ENCODE assay signal across 8 cellular contexts in the genomic region with DNA sequence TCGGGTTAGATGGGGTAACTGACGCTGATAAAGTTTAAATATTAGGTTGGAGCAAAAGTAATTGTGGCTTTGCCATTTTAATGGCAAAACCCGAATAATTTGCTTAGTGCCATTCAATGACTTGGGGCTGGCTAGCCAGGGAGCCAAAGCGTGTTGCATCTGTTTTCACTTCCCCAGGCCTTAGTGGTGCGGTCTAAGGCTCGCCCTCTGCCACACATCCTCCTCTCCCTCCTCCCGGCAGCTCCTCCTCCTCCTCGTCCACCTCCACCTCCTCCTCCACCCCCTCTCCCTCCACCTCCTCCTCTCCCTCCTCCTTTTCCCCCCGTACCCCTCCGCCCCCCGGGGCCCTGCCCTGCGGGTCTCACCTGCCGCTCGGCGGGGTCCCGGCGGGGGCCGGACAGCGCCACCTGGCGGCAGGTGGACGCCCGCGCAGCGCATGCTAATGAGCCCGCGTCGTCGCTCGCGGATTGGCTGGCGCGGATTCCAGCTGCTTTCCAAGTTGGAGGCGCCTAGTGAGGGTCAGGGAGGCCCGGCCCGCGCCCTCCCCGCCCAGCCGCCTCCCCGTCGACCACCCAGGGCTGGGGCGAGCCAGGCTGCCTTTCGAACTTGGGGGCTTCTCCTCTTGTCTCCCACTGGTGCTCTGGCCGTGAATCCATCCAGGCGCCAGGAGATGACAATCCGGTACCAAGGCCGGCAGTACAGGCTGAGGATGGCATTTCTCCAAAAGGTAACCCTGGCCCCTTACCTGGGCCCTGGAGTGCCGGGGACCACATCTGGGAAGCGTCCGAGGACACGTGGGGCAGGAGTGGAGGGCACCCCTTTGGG. TPM values are rescaled to one million over a fixed set of nuclear protein-coding genes. Genes with fewer than 3 reads are reported as not detected.
A peak's percentile ranks its signal among the peaks of the same experiment; 100 is the strongest.
DNase-seq lines count a peak whose midpoint lies in the region; ATAC-seq and TF ChIP-seq lines count a peak whose summit lies in the region.

No MANE protein-coding gene starts in this region.

- H2AFZ ChIP-seq in OCI-LY7 (ENCODE audit: low read length) = peak overlapping the region; percentile 92

- H4K20me1 ChIP-seq in OCI-LY7 (ENCODE audit: insufficient read depth, low read length) = no peaks in the 10 kb centered on the region

- H3K4me1 ChIP-seq in HUES64 (ENCODE audit: insufficient read depth, low read length) (no peaks in the 10 kb centered on the region; the same call in 1 of the 2 replicates), OCI-LY7 (ENCODE audit: insufficient read depth, low read length, poor library complexity, severe bottlenecking) (peaks cover 41% of the 10 kb centered on the region), muscle layer of duodenum (ENCODE audit: control insufficient read depth in 1 of 2, insufficient read depth in 2 of 2, low read length in 2 of 2) (peaks cover 0 to 6% of the 10 kb centered on the region in 2 donors)

- ATAC-seq in GM21423 (IDR thresholded peaks at IDR 0.05; ENCODE audit: unreplicated experiment) (peak; percentile 72), esophagus mucosa (peak; percentile 83)

- H3K4me1 Mint-ChIP-seq in Calu3 (ENCODE audit: low read depth, unreplicated experiment) = no peaks in the 10 kb centered on the region

- peaks cover 5% of the 10 kb centered on the region; the same call in 1 of the 2 replicates for H3K79me2 ChIP-seq in OCI-LY7 (ENCODE audit: insufficient read depth, low read depth, low read length)

- H3K9me3 ChIP-seq in HUES64 (ENCODE audit: insufficient read depth, low read depth, low read length) (no peaks in the 10 kb centered on the region), OCI-LY7 (ENCODE audit: low read length) (no peaks in the 10 kb centered on the region), muscle layer of duodenum (ENCODE audit: control insufficient read depth in 1 of 2, low read length in 2 of 2) (no peaks in the 10 kb centered on the region)

- POLR2A ChIA-PET in OCI-LY7 (lab: Charles Lee) = interaction anchor here (0.6 to 1.3 kb wide), 7 partner anchors 35 to 682 kb away, joined by 3 to 9 read pairs (median 3); no protein-coding TSS in a partner anchor

- H3K4me3 ChIP-seq in HUES64 (ENCODE audit: low read length) = peak overlapping the region; percentile 66
- H3K4me3 ChIP-seq in OCI-LY7 (ENCODE audit: low read depth, low read length, poor library complexity, severe bottlenecking) = peak overlapping the region; percentile 73
- peak overlapping the region; percentile 65 to 74 for H3K4me3 ChIP-seq in muscle layer of duodenum (ENCODE audit: low read depth in 1 of 2, low read length in 2 of 2)

- no peaks in the 10 kb centered on the region for H3K9me3 Mint-ChIP-seq in Calu3 (ENCODE audit: low read depth, unreplicated experiment)

- DNase-seq in Calu3 (peak; percentile 79), OCI-LY7 (ENCODE audit: low spot score) (peak; percentile 91), activated T-cell treated with anti-CD3 and anti-CD28 coated beads for 4 hours (peak; percentile 77)
- DNase-seq in stimulated activated CD8-positive, alpha-beta memory T cell treated with anti-CD3 and anti-CD28 coated beads, Interleukin-7, amount 100 ng/mL, for 4 hours (ENCODE audit: low read depth in 2 of 2) = peak; percentile 62 to 76

- no peak overlapping the region for H3K27ac ChIP-seq in HUES64 (ENCODE audit: low read depth, low read length)
- H3K27ac ChIP-seq in OCI-LY7 (ENCODE audit: low read depth, low read length, poor library complexity, severe bottlenecking) = peak overlapping the region; percentile 81
- peak overlapping the region; percentile 71 for H3K27ac ChIP-seq in muscle layer of duodenum (ENCODE audit: low read length)

- peak overlapping the region; percentile 57 for H3K4me3 Mint-ChIP-seq in Calu3 (ENCODE audit: low read depth, unreplicated experiment)

- peak overlapping the region; percentile 63; the same call in 1 of the 2 replicates for H3K9ac ChIP-seq in HUES64 (ENCODE audit: low read depth, low read length)

- peak overlapping the region; percentile 100 for H3K4me2 ChIP-seq in OCI-LY7 (ENCODE audit: low read length)

- WGBS in HUES64 = 8% methylated on average over 50 of the region's 50 CpGs

- intact Hi-C loops in Calu3 (cut with micrococcal nuclease; ENCODE audit: unreplicated experiment) = loop anchor here (10.0 kb wide), 1 partner anchor 136 kb away; no protein-coding TSS in a partner anchor
- intact Hi-C loops in OCI-LY7 (cut with micrococcal nuclease; ENCODE audit: unreplicated experiment) = loop anchor here (1.0 to 5.0 kb wide), 5 partner anchors 43 to 138 kb away; no protein-coding TSS in a partner anchor

- H3K27me3 Mint-ChIP-seq in Calu3 (ENCODE audit: unreplicated experiment) = peaks cover 10% of the 10 kb centered on the region

- CTCF ChIA-PET in Calu3 (lab: Charles Lee) = interaction anchor here (1.8 kb wide), 1 partner anchor 135 kb away, joined by 4 read pairs; no protein-coding TSS in a partner anchor
- CTCF ChIA-PET in OCI-LY7 (lab: Charles Lee; ENCODE audit: unreplicated experiment) = interaction anchor here (0.6 to 1.0 kb wide), 3 partner anchors 18 to 114 kb away, joined by 3 read pairs; no protein-coding TSS in a partner anchor

- H3K27me3 ChIP-seq in HUES64 (ENCODE audit: insufficient read depth, low read length) (no peaks in the 10 kb centered on the region), muscle layer of duodenum (ENCODE audit: low read depth, low read length) (no peaks in the 10 kb centered on the region)

- no peak overlapping the region for H3K27ac Mint-ChIP-seq in Calu3 (ENCODE audit: unreplicated experiment)

- H3K36me3 Mint-ChIP-seq in Calu3 (ENCODE audit: insufficient read depth, unreplicated experiment) = no peaks in the 10 kb centered on the region

- TF ChIP-seq CTCF in Calu3 (IDR thresholded peaks at IDR 0.05; ENCODE audit: unreplicated experiment) (peak; percentile 63), OCI-LY7 (conservative IDR thresholded peaks at IDR 0.05; ENCODE audit: low read length) (peak; percentile 91)

- BruUV-seq in Calu3 (replicated peaks; lab: Mats Ljungman, UMichigan) (no TSS peak), OCI-LY7 (replicated peaks; lab: Mats Ljungman, UMichigan) (no TSS peak)

- H3K36me3 ChIP-seq in HUES64 (ENCODE audit: insufficient read depth, low read length) (no peaks in the 10 kb centered on the region), OCI-LY7 (ENCODE audit: insufficient read depth, low read length) (no peaks in the 10 kb centered on the region), muscle layer of duodenum (ENCODE audit: control insufficient read depth in 1 of 2, insufficient read depth in 2 of 2, low read length in 2 of 2) (no peaks in the 10 kb centered on the region)

- no peaks in the 10 kb centered on the region for H3K9me2 ChIP-seq in OCI-LY7 (ENCODE audit: insufficient read depth, low read length)

RNA-seq across cellular contexts. Expression of a gene that starts 36.6 kb away (rescaled TPM):
- total RNA-seq in Calu3 (2022) = 0.49 and 0.54 TPM in 2 replicates
- 6.3 TPM for polyA plus RNA-seq in HUES64 (2013, experiment 1 of 2)
- 8.7 TPM for polyA plus RNA-seq in HUES64 (2013, experiment 2 of 2)
- 12.9 and 13.7 TPM in 2 replicates for total RNA-seq in OCI-LY7 (2014; rRNA removed; shearing (Covaris generic))
- total RNA-seq in OCI-LY7 (2022) = 22.2 and 26.4 TPM in 2 replicates
- 0.84 TPM for total RNA-seq in esophagus mucosa

RNA-seq across cellular contexts. Expression of a gene that starts 44.0 kb away (rescaled TPM):
- total RNA-seq in Calu3 (2022) (15.7 and 18.2 TPM in 2 replicates), OCI-LY7 (2022) (136 and 141 TPM in 2 replicates), esophagus mucosa (16.9 TPM)
- polyA plus RNA-seq in HUES64 (2013, experiment 1 of 2) = 45.7 TPM
- polyA plus RNA-seq in HUES64 (2013, experiment 2 of 2) = 48.4 TPM
- total RNA-seq in OCI-LY7 (2014; rRNA removed; shearing (Covaris generic)) = 70.6 and 76.5 TPM in 2 replicates
